19 cellular contexts compared by ENCODE assay signal in genomic region chr1:246020231-246020954, GRCh38.
DNase-seq lines count a peak whose midpoint lies in the region; ATAC-seq and TF ChIP-seq lines count a peak whose summit lies in the region.
"Had no signal": no experiment of that assay in that cellular context is flagged by ENCODE, and none has a peak within 500 bp of the region (broad histone marks: within the 10 kb centered on the region; RNA-seq: fewer than 3 reads in every experiment).

No MANE protein-coding gene starts in this region.

- no peak overlapping the region for H3K4me3 ChIP-seq in left ventricle myocardium inferior
- no peak overlapping the region for H3K4me3 ChIP-seq in left lung
- H3K4me3 ChIP-seq: mucosa of descending colon, thoracic aorta had no signal

- H3K9me3 Mint-ChIP-seq in activated CD8-positive, alpha-beta memory T cell treated with anti-CD3 and anti-CD28 coated beads, Interleukin-2, amount 10 ng/mL, durations not matched to agents 7 days and 5 days (ENCODE audit: low read depth), result no peaks in the 10 kb centered on the region
- H3K9me3 Mint-ChIP-seq: endodermal cell had no signal

- H3K4me1 ChIP-seq in left ventricle myocardium inferior (no peaks in the 10 kb centered on the region), left lung (peaks cover 0 to 9% of the 10 kb centered on the region in 2 donors)
- H3K4me1 ChIP-seq: parathyroid adenoma had no signal

- H3K27me3 ChIP-seq in left ventricle myocardium inferior (ENCODE audit: low read depth) (no peaks in the 10 kb centered on the region), left lung (no peaks in the 10 kb centered on the region)

- CTCF ChIA-PET in activated CD8-positive, alpha-beta memory T cell treated with anti-CD3 and anti-CD28 coated beads, Interleukin-2, amount 10 ng/mL, durations not matched to agents 7 days and 5 days (lab: Charles Lee), result interaction anchor here (0.9 to 1.6 kb wide), 3 partner anchors 10 to 867 kb away, joined by 3 to 7 read pairs (median 3); no protein-coding TSS in a partner anchor
- CTCF ChIA-PET in HEK293T (lab: Yijun Ruan, JAX), result no interaction called here

- peaks cover 23% of the 10 kb centered on the region for H3K4me1 Mint-ChIP-seq in activated CD8-positive, alpha-beta memory T cell treated with anti-CD3 and anti-CD28 coated beads, Interleukin-2, amount 10 ng/mL, durations not matched to agents 7 days and 5 days

- TF ChIP-seq CTCF in left ventricle myocardium inferior (IDR thresholded peaks at IDR 0.05; ENCODE audit: borderline replicate concordance), result no peak
- no peak for TF ChIP-seq CTCF in left lung (IDR thresholded peaks at IDR 0.05)

- peak overlapping the region; percentile 11 for H3K27ac Mint-ChIP-seq in activated CD8-positive, alpha-beta memory T cell treated with anti-CD3 and anti-CD28 coated beads, Interleukin-2, amount 10 ng/mL, durations not matched to agents 7 days and 5 days
- H3K27ac Mint-ChIP-seq: activated CD8-positive, alpha-beta T cell treated with anti-CD3 and anti-CD28 coated beads, Interleukin-2, amount 10 ng/mL, durations not matched to agents 7 days and 5 days; endodermal cell had no signal

- POLR2A ChIA-PET in HEK293T (lab: Yijun Ruan, JAX), result no interaction called here

- no peak for DNase-seq in activated CD8-positive, alpha-beta memory T cell treated with anti-CD3 and anti-CD28 coated beads, Interleukin-2, amount 10 ng/mL, durations not matched to agents 7 days and 5 days
- DNase-seq in activated CD8-positive, alpha-beta memory T cell treated with anti-CD3 and anti-CD28 coated beads, Interleukin-2, amount 50 U/mL, for 4 hours, result no peak
- DNase-seq in SKM-1 treated with dmso at 0.1 percent for 144 hours (lab: John Stamatoyannopoulos, UW; ENCODE audit: unreplicated experiment) (peak; percentile 41), left ventricle myocardium inferior (no peak), left lung (no peak), HEK293T (ENCODE audit: extremely low spot score) (no peak)
- DNase-seq: activated CD8-positive, alpha-beta T cell treated with anti-CD3 and anti-CD28 coated beads, Interleukin-2, amount 10 ng/mL, durations not matched to agents 7 days and 5 days; activated naive CD4-positive, alpha-beta T cell treated with Interleukin-2 at 50 U/mL for 16 hours; Calu3; endodermal cell; islet precursor cell; mucosa of descending colon; NCI-H1436 treated with DMSO at 0.1 percent for 48 hours; NCI-H510A treated with DMSO at 0.1 percent for 48 hours; RPMI8226 had no signal

- H3K27ac ChIP-seq in left ventricle myocardium inferior (replicated peaks) (no peak overlapping the region), left lung (no peak overlapping the region)
- H3K27ac ChIP-seq: parathyroid adenoma, thoracic aorta had no signal

- H3K27me3 Mint-ChIP-seq in activated CD8-positive, alpha-beta memory T cell treated with anti-CD3 and anti-CD28 coated beads, Interleukin-2, amount 10 ng/mL, durations not matched to agents 7 days and 5 days, result no peaks in the 10 kb centered on the region

- H3K9me3 ChIP-seq in left ventricle myocardium inferior (replicated peaks) (no peaks in the 10 kb centered on the region), left lung (no peaks in the 10 kb centered on the region)
- H3K9me3 ChIP-seq: mucosa of descending colon, thoracic aorta had no signal

- peak; percentile 67 for ATAC-seq in activated CD8-positive, alpha-beta memory T cell treated with anti-CD3 and anti-CD28 coated beads, Interleukin-2, amount 10 ng/mL, durations not matched to agents 7 days and 5 days
- ATAC-seq in HG03095 (IDR thresholded peaks at IDR 0.05; ENCODE audit: unreplicated experiment) (peak; percentile 58), left lung (no peak), HG02642 (IDR thresholded peaks at IDR 0.05; ENCODE audit: poor library complexity, unreplicated experiment) (no peak)
- ATAC-seq: activated CD8-positive, alpha-beta T cell treated with anti-CD3 and anti-CD28 coated beads, Interleukin-2, amount 10 ng/mL, durations not matched to agents 7 days and 5 days; mucosa of descending colon had no signal

- no peaks in the 10 kb centered on the region for H3K36me3 ChIP-seq in left ventricle myocardium inferior
- H3K36me3 ChIP-seq in left lung, result no peaks in the 10 kb centered on the region
- H3K36me3 ChIP-seq: thoracic aorta had no signal

- no peaks in the 10 kb centered on the region for H3K36me3 Mint-ChIP-seq in activated CD8-positive, alpha-beta memory T cell treated with anti-CD3 and anti-CD28 coated beads, Interleukin-2, amount 10 ng/mL, durations not matched to agents 7 days and 5 days

- intact Hi-C loops in left ventricle myocardium inferior (cut with micrococcal nuclease) (no loop called here), left lung (cut with DNase I) (no loop called here)

- no peak overlapping the region for H3K4me3 Mint-ChIP-seq in activated CD8-positive, alpha-beta memory T cell treated with anti-CD3 and anti-CD28 coated beads, Interleukin-2, amount 10 ng/mL, durations not matched to agents 7 days and 5 days
- H3K4me3 Mint-ChIP-seq: activated CD8-positive, alpha-beta T cell treated with anti-CD3 and anti-CD28 coated beads, Interleukin-2, amount 10 ng/mL, durations not matched to agents 7 days and 5 days; endodermal cell had no signal

TF ChIP-seq in HEK293T, 16 proteins besides CTCF, POLR2A, EP300 and RAD21:
- TF ChIP-seq BHLHE40 (IDR thresholded peaks at IDR 0.05; ENCODE audit: borderline replicate concordance) (no peak), NFRKB (IDR thresholded peaks at IDR 0.05) (no peak), FOXM1 (IDR thresholded peaks at IDR 0.05; ENCODE audit: borderline replicate concordance) (no peak), TARDBP (IDR thresholded peaks at IDR 0.05) (no peak), L3MBTL2 (conservative IDR thresholded peaks at IDR 0.05) (no peak), FOXK2 (IDR thresholded peaks at IDR 0.05) (no peak), HDGF (IDR thresholded peaks at IDR 0.05; ENCODE audit: borderline replicate concordance) (no peak), SP1 (IDR thresholded peaks at IDR 0.05) (no peak), ELF4 (IDR thresholded peaks at IDR 0.05) (no peak), LEF1 (IDR thresholded peaks at IDR 0.05; ENCODE audit: borderline replicate concordance) (no peak), CTBP1 (IDR thresholded peaks at IDR 0.05; ENCODE audit: borderline replicate concordance) (no peak), ARNT (IDR thresholded peaks at IDR 0.05) (no peak), PKNOX1 (IDR thresholded peaks at IDR 0.05) (no peak), ZNF384 (IDR thresholded peaks at IDR 0.05) (no peak)

Comparison
In these comparisons a context has a peak if more than half of its experiments do, and no peak if none do; other contexts are left out.
1. ATAC-seq: peak in activated CD8-positive, alpha-beta memory T cell treated with anti-CD3 and anti-CD28 coated beads, Interleukin-2, amount 10 ng/mL, durations not matched to agents 7 days and 5 days (single experiment) and HG03095 (single experiment); none in left lung (single experiment) and HG02642 (single experiment).